Comparison of ENCODE assay signal across 17 cellular contexts in the genomic region with DNA sequence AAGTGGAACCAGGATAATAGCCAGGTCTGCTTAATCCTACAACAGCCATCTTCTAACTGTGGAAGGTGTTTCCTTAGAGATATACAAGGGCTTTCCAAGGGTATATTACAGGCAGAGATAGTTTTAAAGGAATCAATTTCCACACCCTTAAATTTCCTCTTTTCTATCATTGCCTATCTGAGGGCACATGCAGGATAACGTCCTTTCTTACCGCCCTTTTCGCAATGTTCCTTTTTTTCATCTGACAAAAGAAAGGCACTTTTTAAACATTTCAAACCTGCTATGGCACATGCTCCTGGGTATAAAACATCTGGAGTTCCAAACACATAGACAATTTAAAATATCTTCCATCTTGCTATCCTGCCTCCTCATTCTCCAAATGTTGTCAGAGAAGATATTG.
"Had no signal": no experiment of that assay in that cellular context is flagged by ENCODE, and none has a peak within 500 bp of the region (broad histone marks: within the 10 kb centered on the region; RNA-seq: fewer than 3 reads in every experiment).

No MANE protein-coding gene starts in this region.

- DNase-seq: dermis blood vessel endothelial cell; foreskin melanocyte; head of caudate nucleus; kidney; left cardiac atrium; left ventricle myocardium inferior; lower lobe of right lung; natural killer cell; nucleus accumbens; ovary; right cardiac atrium; small intestine; stimulated activated CD4-positive, alpha-beta T cell treated with anti-CD3 and anti-CD28 coated beads, Interleukin-2, amount 100 ng/mL, for 48 hours; stimulated activated naive CD4-positive, alpha-beta T cell treated with Interleukin-2 at 50 U/mL for 16 hours had no signal

- H3K4me1 Mint-ChIP-seq: memory B cell, mesothelial cell of epicardium, natural killer cell had no signal

- ATAC-seq: left cardiac atrium, lower lobe of right lung, natural killer cell, right cardiac atrium had no signal

- H3K27ac Mint-ChIP-seq: memory B cell, mesothelial cell of epicardium, natural killer cell had no signal

- H3K36me3 Mint-ChIP-seq: memory B cell, mesothelial cell of epicardium, natural killer cell had no signal

- H3K4me3 Mint-ChIP-seq: memory B cell, mesothelial cell of epicardium, natural killer cell, neural crest cell had no signal

- H3K9me3 Mint-ChIP-seq: memory B cell, mesothelial cell of epicardium, natural killer cell, neural crest cell had no signal
